Comparison of ENCODE assay signal across 8 cellular contexts in the genomic region with DNA sequence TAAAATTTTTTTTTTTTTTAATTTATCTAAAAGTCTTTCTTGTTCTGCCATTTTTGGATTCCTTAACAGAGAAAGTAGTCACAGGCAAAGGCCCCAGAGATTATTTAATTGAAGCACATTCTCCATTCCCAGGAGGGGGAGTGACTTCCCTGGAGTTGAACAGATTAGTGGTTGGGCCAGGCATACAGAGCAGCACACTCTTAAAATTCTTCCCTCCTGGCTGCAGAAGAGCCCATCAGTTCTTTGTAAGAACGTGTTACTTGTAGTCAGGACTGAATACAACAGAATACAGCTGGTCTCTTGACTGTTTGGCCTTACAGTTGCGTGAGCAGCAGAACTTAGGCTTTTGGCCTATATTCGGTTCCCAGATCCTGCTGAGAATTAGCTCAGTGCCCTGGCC. TPM values are rescaled to one million over a fixed set of nuclear protein-coding genes. Genes with fewer than 3 reads are reported as not detected.
A peak's percentile ranks its signal among the peaks of the same experiment; 100 is the strongest.
DNase-seq lines count a peak whose midpoint lies in the region; ATAC-seq and TF ChIP-seq lines count a peak whose summit lies in the region.

No MANE protein-coding gene starts in this region.

- peaks cover 64% of the 10 kb centered on the region for H3K4me1 Mint-ChIP-seq in activated naive CD4-positive, alpha-beta T cell treated with anti-CD3 and anti-CD28 coated beads, Interleukin-2, amount 10 ng/mL, durations not matched to agents 7 days and 5 days

- H3K27ac Mint-ChIP-seq in activated naive CD4-positive, alpha-beta T cell treated with anti-CD3 and anti-CD28 coated beads, Interleukin-2, amount 10 ng/mL, durations not matched to agents 7 days and 5 days, result peak overlapping the region; percentile 95

- no peak for DNase-seq in activated naive CD4-positive, alpha-beta T cell treated with anti-CD3 and anti-CD28 coated beads, Interleukin-2, amount 10 ng/mL, durations not matched to agents 7 days and 5 days
- DNase-seq in activated naive CD4-positive, alpha-beta T cell treated with anti-CD3 and anti-CD28 coated beads, Interleukin-2, amount 50 U/mL, for 16 hours, result no peak
- DNase-seq in tibial artery (no peak), NOMO-1 treated with DMSO at 0.1 percent for 48 hours (lab: John Stamatoyannopoulos, UW; ENCODE audit: unreplicated experiment) (no peak), mucosa of descending colon (no peak)

- H3K36me3 ChIP-seq in tibial artery (peaks cover 0 to 18% (median 0%) of the 10 kb centered on the region in 3 donors), mucosa of descending colon (ENCODE audit: low read depth) (peaks cover 5% of the 10 kb centered on the region)

- H3K4me1 ChIP-seq in tibial artery (peaks cover 0 to 62% (median 55%) of the 10 kb centered on the region in 4 donors), mucosa of descending colon (ENCODE audit: low read depth) (peaks cover 45% of the 10 kb centered on the region)

- intact Hi-C loops in tibial artery (cut with DNase I; ENCODE audit: low total_unique reads) (no loop called here), mucosa of descending colon (cut with DNase I, micrococcal nuclease) (no loop called here)

- H3K4me3 ChIP-seq in tibial artery, result peak overlapping the region; percentile 88 to 99
- no peak overlapping the region for H3K4me3 ChIP-seq in mucosa of descending colon

- CTCF ChIA-PET in activated naive CD4-positive, alpha-beta T cell treated with anti-CD3 and anti-CD28 coated beads, Interleukin-2, amount 10 ng/mL, durations not matched to agents 7 days and 5 days (lab: Charles Lee), result interaction anchor here (1.1 to 2.1 kb wide), 5 partner anchors 14 to 177 kb away, joined by 3 to 4 read pairs (median 3); no protein-coding TSS in a partner anchor

- no peaks in the 10 kb centered on the region for H3K27me3 ChIP-seq in layer of hippocampus (ENCODE audit: control insufficient read depth, insufficient read depth, low read length)
- H3K27me3 ChIP-seq in tibial artery, result no peaks in the 10 kb centered on the region

- H3K27ac ChIP-seq in angular gyrus (ENCODE audit: low read depth, low read length) (peak overlapping the region; percentile 33), layer of hippocampus (ENCODE audit: low read depth, low read length) (peak overlapping the region; percentile 82), tibial artery (peak overlapping the region; percentile 98 to 100)

- TF ChIP-seq CTCF in tibial artery (IDR thresholded peaks at IDR 0.05) (no peak), mucosa of descending colon (IDR thresholded peaks at IDR 0.05) (no peak)

- no peaks in the 10 kb centered on the region for H3K9me3 ChIP-seq in tibial artery
- H3K9me3 ChIP-seq in mucosa of descending colon, result no peaks in the 10 kb centered on the region

- no peak for ATAC-seq in HG03460 (IDR thresholded peaks at IDR 0.05; ENCODE audit: unreplicated experiment)
- no peak for ATAC-seq in mucosa of descending colon

- no peaks in the 10 kb centered on the region for H3K9me3 Mint-ChIP-seq in activated naive CD4-positive, alpha-beta T cell treated with anti-CD3 and anti-CD28 coated beads, Interleukin-2, amount 10 ng/mL, durations not matched to agents 7 days and 5 days

- H3K36me3 Mint-ChIP-seq in activated naive CD4-positive, alpha-beta T cell treated with anti-CD3 and anti-CD28 coated beads, Interleukin-2, amount 10 ng/mL, durations not matched to agents 7 days and 5 days, result peaks cover 51% of the 10 kb centered on the region

- no peaks in the 10 kb centered on the region for H3K27me3 Mint-ChIP-seq in activated naive CD4-positive, alpha-beta T cell treated with anti-CD3 and anti-CD28 coated beads, Interleukin-2, amount 10 ng/mL, durations not matched to agents 7 days and 5 days

- H3K4me3 Mint-ChIP-seq in activated naive CD4-positive, alpha-beta T cell treated with anti-CD3 and anti-CD28 coated beads, Interleukin-2, amount 10 ng/mL, durations not matched to agents 7 days and 5 days, result peak overlapping the region; percentile 93

RNA-seq across cellular contexts. Expression of a gene that starts 1.8 kb away (rescaled TPM):
- total RNA-seq in mucosa of descending colon, result 100 to 1,000 TPM in 1 of 3 donors, 10 to 100 TPM in 2; 70.7 to 151 (median 75.6) TPM

RNA-seq across cellular contexts. Expression of a gene that starts 40.0 kb away (rescaled TPM):
- total RNA-seq in mucosa of descending colon, result 10 to 100 TPM in 2 of 3 donors, 1 to 10 TPM in 1; 6.7 to 15.1 (median 10.3) TPM

Comparison
In these comparisons a context has a peak if more than half of its experiments do, and no peak if none do; other contexts are left out.
1. H3K27ac ChIP-seq: peak in every context shown above with its lines; median percentile 99 in tibial artery; 82 in layer of hippocampus; 33 in angular gyrus.